In the genomic region with DNA sequence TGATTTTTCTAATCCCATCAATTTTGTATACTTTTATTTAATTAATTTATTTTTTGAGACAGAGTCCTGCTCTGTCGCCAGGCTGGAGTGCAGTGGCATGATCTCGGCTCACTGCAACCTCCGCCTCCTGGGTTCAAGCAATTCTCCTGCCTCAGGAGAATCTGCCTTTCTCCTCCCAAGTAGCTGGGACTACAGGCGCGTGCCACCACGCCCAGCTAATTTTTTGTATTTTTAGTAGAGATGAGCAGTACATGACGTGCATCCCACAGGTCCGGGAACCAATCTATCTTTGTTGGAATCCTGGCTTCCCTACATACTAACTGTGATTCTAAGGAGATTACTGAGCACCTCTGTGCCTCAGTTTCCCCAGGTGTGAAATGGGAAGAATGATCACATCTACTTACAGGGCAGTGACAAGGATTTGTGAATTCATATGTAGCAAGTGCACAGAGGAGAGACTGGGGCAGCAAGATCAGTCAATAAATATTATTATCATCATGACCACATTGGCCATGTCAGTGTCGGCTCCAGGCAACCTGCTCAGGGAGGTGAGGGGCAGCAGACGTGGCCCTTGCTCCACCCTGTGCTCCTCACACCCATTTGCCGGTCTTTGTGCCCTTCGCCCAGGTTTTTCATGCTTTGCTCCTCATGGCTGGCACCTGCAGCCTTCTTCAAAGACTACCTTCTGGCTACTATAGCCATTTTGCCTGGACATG, we compare ENCODE assay signal across 2 cellular contexts.
TF ChIP-seq lines count a peak whose summit lies in the region.

No MANE protein-coding gene starts in this region.

TF ChIP-seq in HepG2, 621 proteins besides CTCF, POLR2A, EP300 and RAD21:
- TF ChIP-seq ZNF687 (CRISPR knock-in tag; IDR thresholded peaks at IDR 0.05) (0 out of 2 replicates have a peak, but pooled peaks have one; percentile 13), ZNF556 (CRISPR knock-in tag; IDR thresholded peaks at IDR 0.05; ENCODE audit: borderline replicate concordance) (no peak)

TF ChIP-seq in H1, 55 proteins besides CTCF, POLR2A, EP300 and RAD21:
- TF ChIP-seq JUND (IDR thresholded peaks at IDR 0.05; ENCODE audit: low read length) (no peak), TBP (IDR thresholded peaks at IDR 0.05; ENCODE audit: low read depth, low read length) (no peak), SP1 (IDR thresholded peaks at IDR 0.05; ENCODE audit: low read depth, low read length) (no peak), SP2 (IDR thresholded peaks at IDR 0.05; ENCODE audit: low read length) (no peak), CHD2 (IDR thresholded peaks at IDR 0.05; ENCODE audit: low read length) (no peak), PHF8 (conservative IDR thresholded peaks at IDR 0.05; ENCODE audit: low read depth, low read length) (no peak), CBX8 (IDR thresholded peaks at IDR 0.05; ENCODE audit: borderline replicate concordance, low read depth, low read length) (no peak), SAP30 (IDR thresholded peaks at IDR 0.05; ENCODE audit: insufficient read depth, insufficient replicate concordance, low read length) (no peak), SUZ12 (IDR thresholded peaks at IDR 0.05; ENCODE audit: low read length) (no peak), CHD1 (IDR thresholded peaks at IDR 0.05; ENCODE audit: low read depth, low read length) (no peak), SIX5 (IDR thresholded peaks at IDR 0.05; ENCODE audit: low read depth, low read length) (no peak), BCL11A (IDR thresholded peaks at IDR 0.05; ENCODE audit: low read depth in 2 of 2, low read length in 2 of 2) (no peak), KDM5A (IDR thresholded peaks at IDR 0.05; ENCODE audit: low read length) (no peak), HDAC6 (IDR thresholded peaks at IDR 0.05; ENCODE audit: low read depth, low read length) (no peak), CREB1 (IDR thresholded peaks at IDR 0.05) (no peak), BACH1 (IDR thresholded peaks at IDR 0.05; ENCODE audit: low read length) (no peak)
